Comparison of ENCODE assay signal across 12 cellular contexts in genomic region chr20:2822073-2822472, GRCh38. TPM values are rescaled to one million over a fixed set of nuclear protein-coding genes. Genes with fewer than 3 reads are reported as not detected.
A peak's percentile ranks its signal among the peaks of the same experiment; 100 is the strongest.
DNase-seq lines count a peak whose midpoint lies in the region; ATAC-seq lines count a peak whose summit lies in the region.
"Had no signal": no experiment of that assay in that cellular context is flagged by ENCODE, and none has a peak within 500 bp of the region (broad histone marks: within the 10 kb centered on the region; RNA-seq: fewer than 3 reads in every experiment).

No MANE protein-coding gene starts in this region.

- no peak overlapping the region for H3K27ac Mint-ChIP-seq in T-helper 17 cell
- peak overlapping the region in 1 of 2 donors; percentile 49 for H3K27ac Mint-ChIP-seq in effector memory CD8-positive, alpha-beta T cell

- peaks cover 20% of the 10 kb centered on the region for H3K27me3 ChIP-seq in thymus (ENCODE audit: control insufficient read depth, insufficient read depth)

- H3K9me3 Mint-ChIP-seq in effector memory CD8-positive, alpha-beta T cell = no peaks in the 10 kb centered on the region

- WGBS in thymus = 17% methylated on average over 5 of the region's 5 CpGs

- H3K4me1 Mint-ChIP-seq in T-helper 17 cell = peaks cover 30% of the 10 kb centered on the region
- H3K4me1 Mint-ChIP-seq in effector memory CD8-positive, alpha-beta T cell (ENCODE audit: low read depth in 2 of 2) = peaks cover 20 to 27% of the 10 kb centered on the region in 2 donors

- DNase-seq in activated effector memory CD4-positive, alpha-beta T cell treated with Interleukin-2 at 50 U/mL for 16 hours = peak; percentile 28
- DNase-seq in activated effector memory CD4-positive, alpha-beta T cell treated with anti-CD3 and anti-CD28 coated beads, Interleukin-2, amount 50 U/mL, for 16 hours = no peak
- peak in 2 of 3 donors; percentile 29 to 38 for DNase-seq in T-helper 17 cell
- peak; percentile 62 to 66 (median 66) for DNase-seq in effector memory CD8-positive, alpha-beta T cell
- DNase-seq: cerebellar nuclear complex, NCI-H446 treated with DMSO at 0.1 percent for 48 hours, WERI-Rb-1 had no signal

- H3K4me3 Mint-ChIP-seq in T-helper 17 cell = peak overlapping the region; percentile 89
- H3K4me3 Mint-ChIP-seq in effector memory CD8-positive, alpha-beta T cell = peak overlapping the region; percentile 66 to 68

- H3K4me3 ChIP-seq in thymus (ENCODE audit: low read length) = peak overlapping the region; percentile 23

- ATAC-seq in T-helper 17 cell = peak; percentile 97
- ATAC-seq in effector memory CD8-positive, alpha-beta T cell (replicated peaks) = peak; percentile 97
- no peak for ATAC-seq in HG03039 (IDR thresholded peaks at IDR 0.05; ENCODE audit: unreplicated experiment)
- no peak for ATAC-seq in GM21529 (IDR thresholded peaks at IDR 0.05; ENCODE audit: unreplicated experiment)
- ATAC-seq in HG03196 (IDR thresholded peaks at IDR 0.05; ENCODE audit: unreplicated experiment) = no peak

- H3K4me1 ChIP-seq in thymus (ENCODE audit: control insufficient read depth, insufficient read depth, low read length) = peaks cover 15% of the 10 kb centered on the region

- peaks cover 21% of the 10 kb centered on the region for H3K27me3 Mint-ChIP-seq in T-helper 17 cell
- H3K27me3 Mint-ChIP-seq in effector memory CD8-positive, alpha-beta T cell = peaks cover 6 to 18% of the 10 kb centered on the region in 2 donors

- peaks cover 4% of the 10 kb centered on the region for H3K36me3 Mint-ChIP-seq in T-helper 17 cell (ENCODE audit: low read depth)
- peaks cover 12% of the 10 kb centered on the region for H3K36me3 Mint-ChIP-seq in effector memory CD8-positive, alpha-beta T cell (ENCODE audit: insufficient read depth)

- no peaks in the 10 kb centered on the region for H3K36me3 ChIP-seq in thymus (ENCODE audit: control insufficient read depth, insufficient read depth)
- H3K36me3 ChIP-seq: WERI-Rb-1 had no signal

- H3K9me3 ChIP-seq in T-helper 17 cell (ENCODE audit: control insufficient read depth, low read length, poor library complexity, severe bottlenecking) = no peaks in the 10 kb centered on the region
- H3K9me3 ChIP-seq in thymus (ENCODE audit: control insufficient read depth) = no peaks in the 10 kb centered on the region

- H3K27ac ChIP-seq in thymus (ENCODE audit: low read depth) = no peak overlapping the region
- H3K27ac ChIP-seq: C4-2B, WERI-Rb-1 had no signal

RNA-seq across cellular contexts. Expression of gene TMEM239, which starts 5.9 kb away (rescaled TPM):
- not detected for total RNA-seq in T-helper 17 cell
- polyA plus RNA-seq in thymus = under 0.01 TPM

RNA-seq across cellular contexts. Expression of gene C20orf141, which starts 7.3 kb away (rescaled TPM):
- not detected for total RNA-seq in T-helper 17 cell
- polyA plus RNA-seq in thymus = 1.3 TPM

RNA-seq across cellular contexts. Expression of gene PCED1A, which starts 18.4 kb away (rescaled TPM):
- total RNA-seq in T-helper 17 cell = 10 to 100 TPM; 45.8 to 47.0 TPM
- 105 TPM for polyA plus RNA-seq in thymus

RNA-seq across cellular contexts. Expression of gene VPS16, which starts 18.5 kb away (rescaled TPM):
- 10 to 100 TPM; 41.9 to 42.9 TPM for total RNA-seq in T-helper 17 cell
- 93.3 TPM for polyA plus RNA-seq in thymus

RNA-seq across cellular contexts. Expression of gene CPXM1, which starts 21.6 kb away (rescaled TPM):
- under 1 TPM; 0.12 to 0.23 TPM for total RNA-seq in T-helper 17 cell
- 14.1 TPM for polyA plus RNA-seq in thymus

Comparison
In these comparisons a context has a peak if more than half of its experiments do, and no peak if none do; other contexts are left out.
1. ATAC-seq: peak in T-helper 17 cell (single experiment) and effector memory CD8-positive, alpha-beta T cell (single experiment); none in HG03039 (single experiment), GM21529 (single experiment) and HG03196 (single experiment).